In genomic region chrX:97401154-97401553, GRCh38 we compare ENCODE assay signal across 10 cellular contexts.
DNase-seq lines count a peak whose midpoint lies in the region; ATAC-seq and TF ChIP-seq lines count a peak whose summit lies in the region.
"Had no signal": no experiment of that assay in that cellular context is flagged by ENCODE, and none has a peak within 500 bp of the region (broad histone marks: within the 10 kb centered on the region; RNA-seq: fewer than 3 reads in every experiment).

No MANE protein-coding gene starts in this region.

- H3K79me2 ChIP-seq in neural progenitor cell (ENCODE audit: low read depth) = no peaks in the 10 kb centered on the region

- H3K36me3 ChIP-seq in endodermal cell (ENCODE audit: control insufficient read depth, insufficient read depth, low read length) (no peaks in the 10 kb centered on the region), neural progenitor cell (no peaks in the 10 kb centered on the region)

- H3K36me3 Mint-ChIP-seq in endodermal cell (ENCODE audit: low read depth) (no peaks in the 10 kb centered on the region), neural progenitor cell (no peaks in the 10 kb centered on the region)

- peaks cover 7% of the 10 kb centered on the region for H3K4me1 Mint-ChIP-seq in endodermal cell
- H3K4me1 Mint-ChIP-seq in neural progenitor cell = peaks cover 8% of the 10 kb centered on the region

- H4K20me1 ChIP-seq in neural progenitor cell (ENCODE audit: low read depth) = no peaks in the 10 kb centered on the region

- H3K9me3 ChIP-seq in endodermal cell (ENCODE audit: control insufficient read depth, low read length) (no peaks in the 10 kb centered on the region), neural progenitor cell (ENCODE audit: low read depth) (no peaks in the 10 kb centered on the region)

- ATAC-seq in GM18519 (IDR thresholded peaks at IDR 0.05; ENCODE audit: low FRiP score, unreplicated experiment) (peak; percentile 37), GM21367 (IDR thresholded peaks at IDR 0.05; ENCODE audit: unreplicated experiment) (peak; percentile 47), HG03139 (IDR thresholded peaks at IDR 0.05; ENCODE audit: unreplicated experiment) (peak; percentile 47)

- H3K9me3 Mint-ChIP-seq in endodermal cell (no peaks in the 10 kb centered on the region), neural progenitor cell (no peaks in the 10 kb centered on the region)

- WGBS in endodermal cell (ENCODE audit: insufficient coverage in 1 of 2, insufficient read length in 1 of 2), 2 experiments = 85% methylated on average over 2 of the region's 2 CpGs; no CpG with 5 or more reads in 1 of the 2 experiments

- TF ChIP-seq CTCF in endodermal cell (conservative IDR thresholded peaks at IDR 0.05) = no peak
- TF ChIP-seq CTCF in neural progenitor cell (IDR thresholded peaks at IDR 0.05) = no peak

- no peak overlapping the region for H3K4me3 ChIP-seq in endodermal cell (ENCODE audit: low read length)
- H3K4me3 ChIP-seq in neural progenitor cell = no peak overlapping the region

- no peak overlapping the region for H3K9ac ChIP-seq in endodermal cell (ENCODE audit: extremely low read depth, low read length, poor library complexity, severe bottlenecking)
- no peak overlapping the region for H3K9ac ChIP-seq in neural progenitor cell

- H3K4me3 Mint-ChIP-seq in endodermal cell (no peak overlapping the region), neural progenitor cell (no peak overlapping the region)

- H3K4me1 ChIP-seq in endodermal cell (ENCODE audit: control insufficient read depth, insufficient read depth, low read length) (no peaks in the 10 kb centered on the region), neural progenitor cell (peaks cover 10% of the 10 kb centered on the region)

- H3K4me2 ChIP-seq in neural progenitor cell = no peak overlapping the region

- H3F3A ChIP-seq in neural progenitor cell (ENCODE audit: low read depth) = peaks cover 4% of the 10 kb centered on the region

- H3K27ac Mint-ChIP-seq in endodermal cell = peak overlapping the region; percentile 32
- H3K27ac Mint-ChIP-seq in neural progenitor cell = no peak overlapping the region

- no peaks in the 10 kb centered on the region for H3K27me3 ChIP-seq in endodermal cell (ENCODE audit: control insufficient read depth, insufficient read depth, low read length, poor library complexity, severe bottlenecking)
- no peaks in the 10 kb centered on the region for H3K27me3 ChIP-seq in neural progenitor cell

- H2AFZ ChIP-seq in neural progenitor cell (replicated peaks) = no peak overlapping the region

- H3K27me3 Mint-ChIP-seq in endodermal cell (ENCODE audit: insufficient read depth) = no peaks in the 10 kb centered on the region
- H3K27me3 Mint-ChIP-seq in neural progenitor cell (ENCODE audit: insufficient read depth, low read depth) = no peaks in the 10 kb centered on the region

- DNase-seq in endodermal cell (no peak), Kasumi-1 (lab: John Stamatoyannopoulos, UW) (no peak), iPS-NIHi11 (ENCODE audit: low spot score) (no peak), neural progenitor cell (ENCODE audit: low spot score) (no peak), NCI-H1092 treated with DMSO at 0.1 percent for 48 hours (lab: John Stamatoyannopoulos, UW) (no peak)
- DNase-seq: NCI-H1092; stimulated activated naive CD4-positive, alpha-beta T cell treated with Interleukin-2 at 50 U/mL for 16 hours had no signal

- H3K27ac ChIP-seq in endodermal cell (ENCODE audit: low read depth, low read length) = no peak overlapping the region
- no peak overlapping the region for H3K27ac ChIP-seq in neural progenitor cell
